In genomic region chr12:56040963-56041578, GRCh38 we compare ENCODE assay signal across 8 cellular contexts. TPM values are rescaled to one million over a fixed set of nuclear protein-coding genes. Genes with fewer than 3 reads are reported as not detected.
DNase-seq lines count a peak whose midpoint lies in the region; ATAC-seq and TF ChIP-seq lines count a peak whose summit lies in the region.

No MANE protein-coding gene starts in this region.

- intact Hi-C loops in CD4-positive, alpha-beta T cell (cut with DNase I, micrococcal nuclease) = loop anchor here (1.0 to 10.0 kb wide), 11 partner anchors 34 to 302 kb away; partner anchors contain the start of genes ANKRD52 (in 1 of the 2), DGKA (in 1 of the 2), DNAJC14 (in 1 of the 2) and GDF11 (in 1 of the 2)
- intact Hi-C loops in vagina (cut with DNase I) = loop anchor here (2.0 kb wide), 1 partner anchor 44 kb away; the partner anchor contains the start of gene SUOX

- H3K27me3 ChIP-seq in CD4-positive, alpha-beta T cell (ENCODE audit: control insufficient read depth, insufficient read depth, low read length) = no peaks in the 10 kb centered on the region
- H3K27me3 ChIP-seq in vagina = no peaks in the 10 kb centered on the region

- no peaks in the 10 kb centered on the region for H3K27me3 Mint-ChIP-seq in CD4-positive, alpha-beta T cell

- no peak for ATAC-seq in CD4-positive, alpha-beta T cell (ENCODE audit: poor library complexity)
- peak; percentile 3 for ATAC-seq in HG03095 (IDR thresholded peaks at IDR 0.05; ENCODE audit: unreplicated experiment)

- peak overlapping the region; percentile 94 for H3K4me3 Mint-ChIP-seq in CD4-positive, alpha-beta T cell

- peak overlapping the region; percentile 86 for H3K27ac Mint-ChIP-seq in CD4-positive, alpha-beta T cell

- peaks cover 21% of the 10 kb centered on the region for H3K4me1 ChIP-seq in vagina

- H3K4me3 ChIP-seq in astrocyte of the cerebellum (ENCODE audit: low read depth, low read length) = peak overlapping the region; percentile 97
- peak overlapping the region; percentile 64 to 76 for H3K4me3 ChIP-seq in vagina

- POLR2A ChIA-PET in CD4-positive, alpha-beta T cell (lab: Charles Lee) = interaction anchor here (1.0 to 1.5 kb wide), 9 partner anchors 19 to 302 kb away, joined by 3 to 12 read pairs (median 3); partner anchors contain the start of genes PA2G4, RNF41 and SUOX

- in situ Hi-C loops in astrocyte of the cerebellum (cut with HindIII; ENCODE audit: low sequenced_read_pairs) = no loop called here

- H3K36me3 ChIP-seq in vagina = peaks cover 0 to 21% of the 10 kb centered on the region in 2 donors

- peaks cover 44% of the 10 kb centered on the region for H3K4me1 Mint-ChIP-seq in CD4-positive, alpha-beta T cell (ENCODE audit: low read depth)

- TF ChIP-seq CTCF in CD4-positive, alpha-beta T cell (IDR thresholded peaks at IDR 0.05) = no peak
- TF ChIP-seq CTCF in astrocyte of the cerebellum (IDR thresholded peaks at IDR 0.05; ENCODE audit: low read depth, low read length, missing control alignments) (no peak), vagina (IDR thresholded peaks at IDR 0.05) (no peak)

- peak in 1 of 10 experiments; percentile 10 for DNase-seq in CD4-positive, alpha-beta T cell
- DNase-seq in astrocyte of the cerebellum (ENCODE audit: low read depth) (no peak), medulla oblongata (ENCODE audit: extremely low spot score) (peak; percentile 5), vagina (ENCODE audit: extremely low spot score in 2 of 2) (no peak), mucosa of gallbladder (ENCODE audit: low spot score) (no peak), COLO668 (lab: John Stamatoyannopoulos, UW; ENCODE audit: unreplicated experiment) (no peak), hepatic stellate cell (ENCODE audit: low spot score) (no peak)

- no peak for TF ChIP-seq POLR2A in vagina (IDR thresholded peaks at IDR 0.05)

- peak overlapping the region; percentile 88 for H3K27ac ChIP-seq in CD4-positive, alpha-beta T cell (ENCODE audit: low read depth, low read length)
- H3K27ac ChIP-seq in vagina = peak overlapping the region; percentile 71

- peaks cover 50% of the 10 kb centered on the region for H3K36me3 Mint-ChIP-seq in CD4-positive, alpha-beta T cell (ENCODE audit: low read depth)

- H3K9me3 Mint-ChIP-seq in CD4-positive, alpha-beta T cell = no peaks in the 10 kb centered on the region

- no peaks in the 10 kb centered on the region for H3K9me3 ChIP-seq in CD4-positive, alpha-beta T cell (ENCODE audit: control insufficient read depth, low read length)
- no peaks in the 10 kb centered on the region for H3K9me3 ChIP-seq in vagina

- CTCF ChIA-PET in CD4-positive, alpha-beta T cell (lab: Charles Lee) = interaction anchor here (0.7 to 2.5 kb wide), 8 partner anchors 12 to 302 kb away, joined by 3 to 18 read pairs (median 3); partner anchors contain the start of gene RAB5B

RNA-seq across cellular contexts. Expression of gene RPS26, which starts 0.6 kb away (rescaled TPM):
- total RNA-seq in CD4-positive, alpha-beta T cell = 100 to 1,000 TPM; 118 to 126 TPM
- 597 TPM for total RNA-seq in vagina
- total RNA-seq in mucosa of gallbladder = 34.0 TPM

RNA-seq across cellular contexts. Expression of gene IKZF4, which starts 20.2 kb away (rescaled TPM):
- 1 to 10 TPM; 2.5 to 5.0 TPM for total RNA-seq in CD4-positive, alpha-beta T cell
- total RNA-seq in vagina (4.4 TPM), mucosa of gallbladder (8.2 TPM)

RNA-seq across cellular contexts. Expression of gene ERBB3, which starts 38.9 kb away (rescaled TPM):
- under 1 TPM; 0.22 to 0.47 TPM for total RNA-seq in CD4-positive, alpha-beta T cell
- total RNA-seq in vagina (53.8 TPM), mucosa of gallbladder (228 TPM)

RNA-seq across cellular contexts. Expression of gene SUOX, which starts 44.0 kb away (rescaled TPM):
- total RNA-seq in CD4-positive, alpha-beta T cell = 1 to 10 TPM in 1 of 2 experiments, under 1 TPM in 1; 0.82 to 1.2 TPM
- 15.5 TPM for total RNA-seq in vagina
- total RNA-seq in mucosa of gallbladder = 49.0 TPM

Comparison
In these comparisons a context has a peak if more than half of its experiments do, and no peak if none do; other contexts are left out.
1. RNA of gene ERBB3, which starts 38.9 kb away (total RNA-seq): 228 TPM in mucosa of gallbladder (single experiment) and 53.8 TPM in vagina (single experiment); 0.22 to 0.47 TPM in CD4-positive, alpha-beta T cell; every median in the first group is over 10 times any median in the second.